8 cellular contexts compared by ENCODE assay signal in the genomic region with DNA sequence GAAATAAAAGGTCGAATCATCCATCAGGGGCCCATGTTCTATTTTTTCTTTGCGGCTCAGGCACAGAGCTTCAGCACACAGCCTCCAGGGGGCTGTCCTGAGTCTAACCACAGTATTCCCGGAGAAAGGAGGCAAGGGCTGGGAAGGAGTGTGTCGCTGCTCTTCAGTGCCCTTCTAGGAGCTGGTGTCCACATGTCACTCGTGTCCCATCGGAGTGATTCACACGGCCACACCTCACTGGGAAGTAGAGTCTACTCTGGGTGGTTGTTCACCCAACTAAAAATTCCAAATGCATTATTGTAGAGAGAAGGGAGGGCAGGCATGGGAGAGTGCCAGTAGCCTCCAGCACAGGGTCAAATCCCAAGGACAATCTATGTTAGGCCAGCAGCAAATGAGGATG.
DNase-seq lines count a peak whose midpoint lies in the region; ATAC-seq and TF ChIP-seq lines count a peak whose summit lies in the region.

No MANE protein-coding gene starts in this region.

- H3K36me3 ChIP-seq in body of pancreas (replicated peaks in 1 of 2; ENCODE audit: insufficient read depth in 1 of 2, low read depth in 2 of 2), result no peaks in the 10 kb centered on the region
- no peaks in the 10 kb centered on the region for H3K36me3 ChIP-seq in mesendoderm (ENCODE audit: control insufficient read depth, insufficient read depth, low read length)

- no peak for TF ChIP-seq POLR2A in body of pancreas (IDR thresholded peaks at IDR 0.05)

- intact Hi-C loops in body of pancreas (cut with DNase I), result no loop called here

- H3K27me3 ChIP-seq in body of pancreas (no peaks in the 10 kb centered on the region), mesendoderm (ENCODE audit: insufficient read depth, low read length, poor library complexity) (peaks cover 8% of the 10 kb centered on the region)

- no peak overlapping the region for H3K23ac ChIP-seq in mesendoderm (ENCODE audit: low read length)

- no peak overlapping the region for H3K4me3 ChIP-seq in body of pancreas
- H3K4me3 ChIP-seq in mesendoderm (ENCODE audit: low read length), result no peak overlapping the region

- peak; percentile 20 to 65 (median 57) for TF ChIP-seq CTCF in body of pancreas (IDR thresholded peaks at IDR 0.05)

- no peak overlapping the region for H3K18ac ChIP-seq in mesendoderm (ENCODE audit: low read length)

- no peaks in the 10 kb centered on the region for H3K79me2 ChIP-seq in mesendoderm (ENCODE audit: control insufficient read depth, insufficient read depth, low read length)

- no peak overlapping the region for H4K5ac ChIP-seq in mesendoderm (ENCODE audit: low read length)

- no peaks in the 10 kb centered on the region for H3K9me3 ChIP-seq in body of pancreas

- peak; percentile 45 for ATAC-seq in body of pancreas
- no peak for ATAC-seq in HG03469 (IDR thresholded peaks at IDR 0.05; ENCODE audit: unreplicated experiment)

- no peak overlapping the region for H3K56ac ChIP-seq in mesendoderm (ENCODE audit: low read length)

- no peak overlapping the region for H2BK120ac ChIP-seq in mesendoderm (ENCODE audit: low read depth, low read length)

- H2BK5ac ChIP-seq in mesendoderm (ENCODE audit: low read length), result no peak overlapping the region

- no peak overlapping the region for H3K4me2 ChIP-seq in mesendoderm (ENCODE audit: low read length)

- no peaks in the 10 kb centered on the region for H3K79me1 ChIP-seq in mesendoderm (ENCODE audit: low read length)

- H4K8ac ChIP-seq in mesendoderm (ENCODE audit: low read depth, low read length), result no peak overlapping the region

- H3K9ac ChIP-seq in mesendoderm (ENCODE audit: low read length), result no peak overlapping the region

- H2BK15ac ChIP-seq in mesendoderm (replicated peaks; ENCODE audit: low read depth), result no peak overlapping the region

- H2AK5ac ChIP-seq in mesendoderm (ENCODE audit: low read length), result no peak overlapping the region

- DNase-seq in DMS53 treated with DMSO at 0.1 percent for 48 hours (lab: John Stamatoyannopoulos, UW; ENCODE audit: unreplicated experiment), result peak; percentile 30
- peak; percentile 89 for DNase-seq in HuH-7 (ENCODE audit: low spot score)
- DNase-seq in body of pancreas, result peak; percentile 45 to 72 (median 54)
- DNase-seq in mesendoderm, result peak; percentile 77
- no peak for DNase-seq in stimulated activated CD4-positive, alpha-beta T cell treated with anti-CD3 and anti-CD28 coated beads, Interleukin-4, amount 100 ng/mL, for 24 hours
- DNase-seq in AG20443 (ENCODE audit: low spot score), result no peak
- DNase-seq in hippocampal formation (lab: John Stamatoyannopoulos, UW), result no peak

- no peak overlapping the region for H3K4ac ChIP-seq in mesendoderm (ENCODE audit: low read depth, low read length)

- H3K4me1 ChIP-seq in body of pancreas, result peaks cover 12% of the 10 kb centered on the region
- H3K4me1 ChIP-seq in mesendoderm (ENCODE audit: control insufficient read depth, low read depth, low read length), result no peaks in the 10 kb centered on the region

- 17 to 28% methylated on average over 7 of the region's 7 CpGs for WGBS in body of pancreas, 2 donors
- no CpG with 5 or more reads among the region's 7 CpGs for WGBS in mesendoderm (ENCODE audit: extremely low coverage, insufficient coverage, low lambda C conversion rate)

- H3K27ac ChIP-seq in body of pancreas (no peak overlapping the region), mesendoderm (ENCODE audit: low read depth, low read length) (no peak overlapping the region)

Comparison
In these comparisons a context has a peak if more than half of its experiments do, and no peak if none do; other contexts are left out.
1. DNase-seq: peak in DMS53 treated with DMSO at 0.1 percent for 48 hours (single experiment), HuH-7 (single experiment), body of pancreas (4 of 4) and mesendoderm (single experiment); none in stimulated activated CD4-positive, alpha-beta T cell treated with anti-CD3 and anti-CD28 coated beads, Interleukin-4, amount 100 ng/mL, for 24 hours (single experiment), AG20443 (single experiment) and hippocampal formation (0 of 2).